Comparison of ENCODE assay signal across 8 cellular contexts in the genomic region with DNA sequence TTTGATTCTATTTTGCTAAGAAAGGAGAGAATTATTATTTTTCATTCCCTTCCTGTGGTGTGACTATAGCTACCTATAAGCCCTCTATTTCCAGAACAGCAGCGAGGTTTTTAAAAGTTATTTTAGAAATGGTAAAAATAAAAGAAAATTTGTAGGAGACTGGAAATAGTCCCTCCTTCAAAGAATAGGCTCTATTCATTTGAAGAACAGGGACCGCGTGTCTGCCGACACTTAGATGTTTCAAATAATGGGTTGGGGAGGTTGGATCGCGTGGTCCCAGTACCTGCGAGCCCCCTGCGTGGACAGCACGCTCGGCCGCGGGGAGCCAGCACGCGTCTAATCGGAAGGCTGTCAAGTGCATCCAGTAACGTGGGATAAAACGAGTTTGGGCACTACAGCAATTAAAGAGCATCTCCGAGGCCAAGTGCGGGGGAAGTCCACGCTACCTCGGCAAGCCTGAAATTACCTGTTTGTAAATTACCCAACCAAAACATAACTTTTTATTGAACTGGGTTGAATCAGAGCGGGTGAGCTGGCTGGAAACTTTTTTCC. TPM values are rescaled to one million over a fixed set of nuclear protein-coding genes. Genes with fewer than 3 reads are reported as not detected.
DNase-seq lines count a peak whose midpoint lies in the region; ATAC-seq and TF ChIP-seq lines count a peak whose summit lies in the region.

No MANE protein-coding gene starts in this region.

- CTCF ChIA-PET in GM10248 (lab: Yijun Ruan, JAX): no interaction called here

- 0% methylated on average over 13 to 17 of the region's 22 CpGs for WGBS in mesodermal cell (ENCODE audit: insufficient coverage in 2 of 2), 2 experiments

- TF ChIP-seq POLR2A in vagina (IDR thresholded peaks at IDR 0.05): no peak

- intact Hi-C loops in vagina (cut with DNase I): no loop called here

- DNase-seq in ELR (ENCODE audit: low read depth) (peak; percentile 42), NCI-H1092 treated with DMSO at 0.1 percent for 48 hours (lab: John Stamatoyannopoulos, UW) (peak; percentile 69), choroid plexus epithelial cell (ENCODE audit: low read depth) (peak; percentile 39), vagina (ENCODE audit: extremely low spot score in 2 of 2) (no peak), GM10248 (ENCODE audit: extremely low spot score) (no peak)

- ATAC-seq in GM21360 (IDR thresholded peaks at IDR 0.05; ENCODE audit: unreplicated experiment) (no peak), HG02623 (IDR thresholded peaks at IDR 0.05; ENCODE audit: unreplicated experiment) (no peak)

- TF ChIP-seq CTCF in choroid plexus epithelial cell (conservative IDR thresholded peaks at IDR 0.05; ENCODE audit: low read depth, low read length) (no peak), vagina (IDR thresholded peaks at IDR 0.05) (no peak), GM10248 (IDR thresholded peaks at IDR 0.05; ENCODE audit: control extremely low read depth, extremely low read depth, low read depth, missing control alignments) (no peak)

- peak overlapping the region; percentile 84 for H3K4me3 ChIP-seq in choroid plexus epithelial cell (ENCODE audit: low read depth, low read length)
- peak overlapping the region; percentile 84 for H3K4me3 ChIP-seq in mesodermal cell (ENCODE audit: extremely low read depth, insufficient read depth, low read length, poor library complexity, severe bottlenecking)
- H3K4me3 ChIP-seq in vagina: peak overlapping the region; percentile 76 to 97

- POLR2A ChIA-PET in GM10248 (lab: Yijun Ruan, JAX): no interaction called here

- no peaks in the 10 kb centered on the region for H3K4me1 ChIP-seq in mesodermal cell (ENCODE audit: control insufficient read depth, insufficient read depth, low read length, poor library complexity, severe bottlenecking)
- H3K4me1 ChIP-seq in vagina: peaks cover 12% of the 10 kb centered on the region

- no peaks in the 10 kb centered on the region for H3K9me3 ChIP-seq in mesodermal cell (ENCODE audit: control insufficient read depth, low read length)
- no peaks in the 10 kb centered on the region for H3K9me3 ChIP-seq in vagina

- H3K27ac ChIP-seq in mesodermal cell (ENCODE audit: low read depth, low read length, severe bottlenecking) (peak overlapping the region; percentile 91), vagina (peak overlapping the region; percentile 83)

- no peaks in the 10 kb centered on the region for H3K27me3 ChIP-seq in vagina

- no peaks in the 10 kb centered on the region for H3K36me3 ChIP-seq in mesodermal cell (ENCODE audit: control insufficient read depth, insufficient read depth, low read length)
- no peaks in the 10 kb centered on the region for H3K36me3 ChIP-seq in vagina

RNA-seq across cellular contexts. Expression of a gene that starts 1.0 kb away (rescaled TPM):
- polyA plus RNA-seq in mesodermal cell (2013, experiment 1 of 2): 14.1 TPM
- polyA plus RNA-seq in mesodermal cell (2013, experiment 2 of 2): 16.6 TPM
- 16.9 TPM for total RNA-seq in vagina

Comparison
In these comparisons a context has a peak if more than half of its experiments do, and no peak if none do; other contexts are left out.
1. DNase-seq: peak in ELR (single experiment), NCI-H1092 treated with DMSO at 0.1 percent for 48 hours (single experiment) and choroid plexus epithelial cell (single experiment); none in vagina (0 of 2) and GM10248 (single experiment).
2. Peak in every context shown above with its lines, with median percentiles within 50 percentile points of each other: H3K4me3 ChIP-seq.